1 cellular context compared by ENCODE assay signal in genomic region chr6:156866181-156866862, GRCh38.
TF ChIP-seq lines count a peak whose summit lies in the region.

No MANE protein-coding gene starts in this region.

TF ChIP-seq in HEK293, 187 proteins besides CTCF, POLR2A, EP300 and RAD21 (continued from another document):
- TF ChIP-seq ZSCAN4 (tag by site-specific recombination; IDR thresholded peaks at IDR 0.05) (no peak), ZXDB (tag by site-specific recombination; IDR thresholded peaks at IDR 0.05) (no peak), ZNF747 (tag by site-specific recombination; IDR thresholded peaks at IDR 0.05) (no peak), ZBTB7A (tag by site-specific recombination; IDR thresholded peaks at IDR 0.05; ENCODE audit: low read depth) (no peak), ZNF223 (tag by site-specific recombination; IDR thresholded peaks at IDR 0.05) (no peak), REPIN1 (tag by site-specific recombination; IDR thresholded peaks at IDR 0.05; ENCODE audit: low read depth) (no peak), ZNF37A (tag by site-specific recombination; IDR thresholded peaks at IDR 0.05) (no peak), SALL2 (tag by site-specific recombination; IDR thresholded peaks at IDR 0.05; ENCODE audit: borderline replicate concordance) (no peak), ZNF654 (tag by site-specific recombination; IDR thresholded peaks at IDR 0.05; ENCODE audit: low read depth) (peak; percentile 53), ZNF26 (tag by site-specific recombination; IDR thresholded peaks at IDR 0.05) (no peak), ZNF132 (tag by site-specific recombination; IDR thresholded peaks at IDR 0.05; ENCODE audit: borderline replicate concordance) (no peak), ZNF404 (tag by site-specific recombination; IDR thresholded peaks at IDR 0.05) (no peak), ZNF341 (tag by site-specific recombination; IDR thresholded peaks at IDR 0.05; ENCODE audit: low read depth) (no peak), ZNF76 (tag by site-specific recombination; IDR thresholded peaks at IDR 0.05; ENCODE audit: borderline replicate concordance, low read depth) (no peak), ZNF16 (tag by site-specific recombination; IDR thresholded peaks at IDR 0.05; ENCODE audit: low read depth) (no peak), ZNF221 (tag by site-specific recombination; IDR thresholded peaks at IDR 0.05; ENCODE audit: borderline replicate concordance) (no peak), ZFP37 (tag by site-specific recombination; IDR thresholded peaks at IDR 0.05) (no peak), GLI4 (tag by site-specific recombination; IDR thresholded peaks at IDR 0.05) (no peak), ZNF558 (tag by site-specific recombination; IDR thresholded peaks at IDR 0.05) (no peak), RBAK (tag by site-specific recombination; IDR thresholded peaks at IDR 0.05) (no peak), OSR2 (tag by site-specific recombination; IDR thresholded peaks at IDR 0.05) (no peak), ZBTB49 (tag by site-specific recombination; IDR thresholded peaks at IDR 0.05; ENCODE audit: low read depth) (no peak), ZNF544 (tag by site-specific recombination; IDR thresholded peaks at IDR 0.05) (no peak), GLIS1 (tag by site-specific recombination; IDR thresholded peaks at IDR 0.05) (no peak; the same call in 1 of the 2 replicates), ZNF248 (tag by site-specific recombination; IDR thresholded peaks at IDR 0.05) (no peak), ZNF48 (tag by site-specific recombination; IDR thresholded peaks at IDR 0.05) (no peak), ZBTB17 (tag by site-specific recombination; IDR thresholded peaks at IDR 0.05) (peak; percentile 30; the same call in 1 of the 2 replicates), ZEB2 (tag by site-specific recombination; IDR thresholded peaks at IDR 0.05) (0 out of 2 replicates have a peak, but pooled peaks have one; percentile 32), MYNN (tag by site-specific recombination; IDR thresholded peaks at IDR 0.05; ENCODE audit: borderline replicate concordance) (no peak), ZNF335 (tag by site-specific recombination; conservative IDR thresholded peaks at IDR 0.05) (peak; percentile 36; the same call in 1 of the 2 replicates), ZNF112 (tag by site-specific recombination; IDR thresholded peaks at IDR 0.05) (no peak), ZNF792 (tag by site-specific recombination; IDR thresholded peaks at IDR 0.05) (no peak), ZNF133 (tag by site-specific recombination; IDR thresholded peaks at IDR 0.05) (no peak), GLIS2 (tag by site-specific recombination; IDR thresholded peaks at IDR 0.05) (no peak), ZNF561 (tag by site-specific recombination; IDR thresholded peaks at IDR 0.05; ENCODE audit: borderline replicate concordance) (no peak), ZNF600 (tag by site-specific recombination; IDR thresholded peaks at IDR 0.05) (peak; percentile 63; the same call in 1 of the 2 replicates), ZNF704 (tag by site-specific recombination; IDR thresholded peaks at IDR 0.05) (no peak), ZNF391 (tag by site-specific recombination; IDR thresholded peaks at IDR 0.05; ENCODE audit: borderline replicate concordance, low read depth) (no peak), ZNF837 (tag by site-specific recombination; IDR thresholded peaks at IDR 0.05) (no peak), ZNF169 (tag by site-specific recombination; IDR thresholded peaks at IDR 0.05) (no peak), YY1 (tag by site-specific recombination; IDR thresholded peaks at IDR 0.05) (no peak), ZNF155 (tag by site-specific recombination; IDR thresholded peaks at IDR 0.05) (no peak), ZNF302 (tag by site-specific recombination; IDR thresholded peaks at IDR 0.05; ENCODE audit: low read depth) (no peak), ZNF501 (tag by site-specific recombination; IDR thresholded peaks at IDR 0.05) (no peak), TCF7L2 (IDR thresholded peaks at IDR 0.05; ENCODE audit: borderline replicate concordance, low read depth, low read length) (no peak), MEIS1 (CRISPR knock-in tag; IDR thresholded peaks at IDR 0.05; ENCODE audit: borderline replicate concordance) (no peak)
- TF ChIP-seq, protein P1, sequence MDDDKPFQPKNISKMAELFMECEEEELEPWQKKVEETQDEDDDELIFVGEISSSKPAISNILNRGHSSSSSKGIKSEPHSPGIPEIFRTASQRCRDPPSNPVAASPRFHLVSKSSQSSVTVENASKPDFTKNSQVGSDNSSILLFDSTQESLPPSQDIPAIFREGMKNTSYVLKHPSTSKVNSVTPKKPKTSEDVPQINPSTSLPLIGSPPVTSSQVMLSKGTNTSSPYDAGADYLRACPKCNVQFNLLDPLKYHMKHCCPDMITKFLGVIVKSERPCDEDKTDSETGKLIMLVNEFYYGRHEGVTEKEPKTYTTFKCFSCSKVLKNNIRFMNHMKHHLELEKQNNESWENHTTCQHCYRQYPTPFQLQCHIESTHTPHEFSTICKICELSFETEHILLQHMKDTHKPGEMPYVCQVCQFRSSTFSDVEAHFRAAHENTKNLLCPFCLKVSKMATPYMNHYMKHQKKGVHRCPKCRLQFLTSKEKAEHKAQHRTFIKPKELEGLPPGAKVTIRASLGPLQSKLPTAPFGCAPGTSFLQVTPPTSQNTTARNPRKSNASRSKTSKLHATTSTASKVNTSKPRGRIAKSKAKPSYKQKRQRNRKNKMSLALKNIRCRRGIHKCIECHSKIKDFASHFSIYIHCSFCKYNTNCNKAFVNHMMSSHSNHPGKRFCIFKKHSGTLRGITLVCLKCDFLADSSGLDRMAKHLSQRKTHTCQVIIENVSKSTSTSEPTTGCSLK (tag by site-specific recombination; IDR thresholded peaks at IDR 0.05), result no peak
- TF ChIP-seq, protein P2, sequence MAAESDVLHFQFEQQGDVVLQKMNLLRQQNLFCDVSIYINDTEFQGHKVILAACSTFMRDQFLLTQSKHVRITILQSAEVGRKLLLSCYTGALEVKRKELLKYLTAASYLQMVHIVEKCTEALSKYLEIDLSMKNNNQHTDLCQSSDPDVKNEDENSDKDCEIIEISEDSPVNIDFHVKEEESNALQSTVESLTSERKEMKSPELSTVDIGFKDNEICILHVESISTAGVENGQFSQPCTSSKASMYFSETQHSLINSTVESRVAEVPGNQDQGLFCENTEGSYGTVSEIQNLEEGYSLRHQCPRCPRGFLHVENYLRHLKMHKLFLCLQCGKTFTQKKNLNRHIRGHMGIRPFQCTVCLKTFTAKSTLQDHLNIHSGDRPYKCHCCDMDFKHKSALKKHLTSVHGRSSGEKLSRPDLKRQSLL (tag by site-specific recombination; IDR thresholded peaks at IDR 0.05), result no peak
- TF ChIP-seq, protein P3, sequence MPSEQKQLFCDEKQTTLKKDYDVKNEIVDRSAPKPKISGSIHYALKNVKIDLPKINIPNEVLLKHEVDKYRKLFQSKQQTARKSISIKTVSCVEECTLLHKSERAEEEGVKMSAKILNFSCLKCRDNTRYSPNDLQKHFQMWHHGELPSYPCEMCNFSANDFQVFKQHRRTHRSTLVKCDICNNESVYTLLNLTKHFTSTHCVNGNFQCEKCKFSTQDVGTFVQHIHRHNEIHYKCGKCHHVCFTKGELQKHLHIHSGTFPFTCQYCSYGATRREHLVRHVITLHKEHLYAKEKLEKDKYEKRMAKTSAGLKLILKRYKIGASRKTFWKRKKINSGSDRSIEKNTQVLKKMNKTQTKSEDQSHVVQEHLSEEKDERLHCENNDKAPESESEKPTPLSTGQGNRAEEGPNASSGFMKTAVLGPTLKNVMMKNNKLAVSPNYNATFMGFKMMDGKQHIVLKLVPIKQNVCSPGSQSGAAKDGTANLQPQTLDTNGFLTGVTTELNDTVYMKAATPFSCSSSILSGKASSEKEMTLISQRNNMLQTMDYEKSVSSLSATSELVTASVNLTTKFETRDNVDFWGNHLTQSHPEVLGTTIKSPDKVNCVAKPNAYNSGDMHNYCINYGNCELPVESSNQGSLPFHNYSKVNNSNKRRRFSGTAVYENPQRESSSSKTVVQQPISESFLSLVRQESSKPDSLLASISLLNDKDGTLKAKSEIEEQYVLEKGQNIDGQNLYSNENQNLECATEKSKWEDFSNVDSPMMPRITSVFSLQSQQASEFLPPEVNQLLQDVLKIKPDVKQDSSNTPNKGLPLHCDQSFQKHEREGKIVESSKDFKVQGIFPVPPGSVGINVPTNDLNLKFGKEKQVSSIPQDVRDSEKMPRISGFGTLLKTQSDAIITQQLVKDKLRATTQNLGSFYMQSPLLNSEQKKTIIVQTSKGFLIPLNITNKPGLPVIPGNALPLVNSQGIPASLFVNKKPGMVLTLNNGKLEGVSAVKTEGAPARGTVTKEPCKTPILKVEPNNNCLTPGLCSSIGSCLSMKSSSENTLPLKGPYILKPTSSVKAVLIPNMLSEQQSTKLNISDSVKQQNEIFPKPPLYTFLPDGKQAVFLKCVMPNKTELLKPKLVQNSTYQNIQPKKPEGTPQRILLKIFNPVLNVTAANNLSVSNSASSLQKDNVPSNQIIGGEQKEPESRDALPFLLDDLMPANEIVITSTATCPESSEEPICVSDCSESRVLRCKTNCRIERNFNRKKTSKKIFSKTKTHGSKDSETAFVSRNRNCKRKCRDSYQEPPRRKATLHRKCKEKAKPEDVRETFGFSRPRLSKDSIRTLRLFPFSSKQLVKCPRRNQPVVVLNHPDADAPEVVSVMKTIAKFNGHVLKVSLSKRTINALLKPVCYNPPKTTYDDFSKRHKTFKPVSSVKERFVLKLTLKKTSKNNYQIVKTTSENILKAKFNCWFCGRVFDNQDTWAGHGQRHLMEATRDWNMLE (tag by site-specific recombination; conservative IDR thresholded peaks at IDR 0.05; ENCODE audit: low read depth), result no peak
TF ChIP-seq in HEK293: peak in this region for 7.
